In genomic region chr7:105003875-105004510, GRCh38 we compare ENCODE assay signal across 10 cellular contexts. TPM values are rescaled to one million over a fixed set of nuclear protein-coding genes. Genes with fewer than 3 reads are reported as not detected.
DNase-seq lines count a peak whose midpoint lies in the region; ATAC-seq and TF ChIP-seq lines count a peak whose summit lies in the region.
"Had no signal": no experiment of that assay in that cellular context is flagged by ENCODE, and none has a peak within 500 bp of the region (broad histone marks: within the 10 kb centered on the region; RNA-seq: fewer than 3 reads in every experiment).

No MANE protein-coding gene starts in this region.

- intact Hi-C loops in Right ventricle myocardium inferior (cut with DNase I): no loop called here
- intact Hi-C loops in cardiac septum (cut with DNase I): no loop called here
- intact Hi-C loops in colonic mucosa (cut with DNase I): no loop called here
- intact Hi-C loops in vagina (cut with DNase I): no loop called here

- ATAC-seq in Right ventricle myocardium inferior (peak; percentile 58), GM21526 (IDR thresholded peaks at IDR 0.05; ENCODE audit: low FRiP score, unreplicated experiment) (no peak)

- H3K27ac ChIP-seq in colonic mucosa (peak overlapping the region; percentile 64), vagina (peak overlapping the region; percentile 78)

- TF ChIP-seq CTCF in colonic mucosa (IDR thresholded peaks at IDR 0.05) (no peak), vagina (IDR thresholded peaks at IDR 0.05) (no peak)

- H3K27me3 ChIP-seq in colonic mucosa (no peaks in the 10 kb centered on the region), mucosa of stomach (ENCODE audit: control insufficient read depth, insufficient read depth, low read length) (no peaks in the 10 kb centered on the region), vagina (no peaks in the 10 kb centered on the region)

- H3K4me1 ChIP-seq in colonic mucosa: peaks cover 31% of the 10 kb centered on the region
- H3K4me1 ChIP-seq in mucosa of stomach (ENCODE audit: control insufficient read depth, insufficient read depth, low read length): peaks cover 73% of the 10 kb centered on the region
- peaks cover 92% of the 10 kb centered on the region for H3K4me1 ChIP-seq in vagina

- H3K9ac ChIP-seq in colonic mucosa (ENCODE audit: low read depth in 2 of 2, low read length in 2 of 2) (peak overlapping the region in 1 of 2 donors; percentile 44), mucosa of stomach (ENCODE audit: low read length) (peak overlapping the region; percentile 66)

- H3K4me3 ChIP-seq in colonic mucosa (no peak overlapping the region), mucosa of stomach (ENCODE audit: low read length) (no peak overlapping the region), vagina (no peak overlapping the region)

- H3K9me3 ChIP-seq in colonic mucosa (no peaks in the 10 kb centered on the region), mucosa of stomach (ENCODE audit: control insufficient read depth, low read length) (no peaks in the 10 kb centered on the region), vagina (no peaks in the 10 kb centered on the region)

- no peak for DNase-seq in Right ventricle myocardium inferior (ENCODE audit: missing footprints)
- no peak for DNase-seq in cardiac septum (ENCODE audit: low spot score)
- no peak for DNase-seq in colonic mucosa
- DNase-seq in vagina (ENCODE audit: extremely low spot score in 2 of 2): no peak
- no peak for DNase-seq in hippocampal formation (lab: John Stamatoyannopoulos, UW)
- DNase-seq in Ammon's horn (ENCODE audit: low spot score): no peak
- DNase-seq: activated CD8-positive, alpha-beta memory T cell treated with anti-CD3 and anti-CD28 coated beads, Interleukin-2, amount 50 U/mL, for 48 hours; DMS153 had no signal

- TF ChIP-seq POLR2A in vagina (IDR thresholded peaks at IDR 0.05): no peak

- H3K36me3 ChIP-seq in colonic mucosa (no peaks in the 10 kb centered on the region), mucosa of stomach (ENCODE audit: control insufficient read depth, insufficient read depth, low read length) (no peaks in the 10 kb centered on the region), vagina (no peaks in the 10 kb centered on the region)

RNA-seq across cellular contexts. Expression of gene KMT2E, which starts 10.0 kb away (rescaled TPM):
- total RNA-seq in Right ventricle myocardium inferior (35.1 TPM), cardiac septum (65.7 TPM), colonic mucosa (100 to 1,000 TPM in 1 of 2 donors, 10 to 100 TPM in 1; 78.6 to 116 TPM), vagina (98.7 TPM)
